20 cellular contexts compared by ENCODE assay signal in the genomic region with DNA sequence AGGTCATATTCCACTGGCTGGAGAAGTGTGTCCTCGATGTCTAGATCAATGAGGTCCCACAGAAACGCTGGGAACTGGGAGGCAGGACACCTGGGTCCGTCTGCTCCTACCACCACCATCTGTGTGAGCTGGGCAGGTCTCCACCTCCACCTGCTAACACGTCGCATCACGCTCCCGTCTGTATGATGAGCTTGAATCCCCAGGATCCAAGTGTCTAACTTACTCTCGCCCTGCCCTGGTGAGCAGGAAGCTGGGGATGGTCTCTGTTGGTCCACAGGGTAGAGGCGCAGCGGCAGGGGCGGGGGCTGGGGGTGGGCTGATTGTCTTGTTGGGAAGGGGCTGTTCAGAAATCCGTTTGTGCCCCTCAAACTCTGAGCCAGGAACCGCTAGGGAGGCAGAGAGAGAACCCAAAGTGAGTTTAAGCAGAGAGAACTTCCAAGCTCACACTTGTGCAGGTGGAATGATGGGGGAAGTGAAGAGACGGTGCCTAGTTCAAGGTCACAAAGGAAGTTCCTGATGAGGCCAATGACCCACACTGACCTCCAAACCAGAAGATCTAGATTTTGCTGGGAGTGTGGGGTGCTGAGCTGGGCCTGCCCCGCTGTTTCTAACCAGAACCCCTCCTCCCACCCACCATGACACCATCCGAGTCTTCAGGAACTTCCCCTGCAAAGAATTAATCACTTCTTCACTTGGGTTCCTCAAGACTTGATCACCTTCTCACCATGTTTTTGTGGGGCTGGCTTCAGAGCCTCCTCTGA. TPM values are rescaled to one million over a fixed set of nuclear protein-coding genes. Genes with fewer than 3 reads are reported as not detected.
DNase-seq lines count a peak whose midpoint lies in the region; ATAC-seq and TF ChIP-seq lines count a peak whose summit lies in the region.
"Had no signal": no experiment of that assay in that cellular context is flagged by ENCODE, and none has a peak within 500 bp of the region (broad histone marks: within the 10 kb centered on the region; RNA-seq: fewer than 3 reads in every experiment).

No MANE protein-coding gene starts in this region.

- peak overlapping the region; percentile 78 for H3K27ac Mint-ChIP-seq in activated CD4-positive, alpha-beta T cell treated with anti-CD3 and anti-CD28 coated beads, Interleukin-2, amount 10 ng/mL, durations not matched to agents 7 days and 5 days
- H3K27ac Mint-ChIP-seq in activated CD4-positive, alpha-beta memory T cell treated with anti-CD3 and anti-CD28 coated beads, Interleukin-2, amount 10 ng/mL, durations not matched to agents 7 days and 5 days, result peak overlapping the region; percentile 91
- H3K27ac Mint-ChIP-seq in progenitor cell of endocrine pancreas, result no peak overlapping the region

- no peak for TF ChIP-seq POLR2A in GM18505 (IDR thresholded peaks at IDR 0.05; ENCODE audit: borderline replicate concordance, extremely low read depth, insufficient read depth, insufficient read length)

- peaks cover 78% of the 10 kb centered on the region for H3K36me3 Mint-ChIP-seq in activated CD4-positive, alpha-beta T cell treated with anti-CD3 and anti-CD28 coated beads, Interleukin-2, amount 10 ng/mL, durations not matched to agents 7 days and 5 days (ENCODE audit: low read depth)
- peaks cover 77% of the 10 kb centered on the region for H3K36me3 Mint-ChIP-seq in activated CD4-positive, alpha-beta memory T cell treated with anti-CD3 and anti-CD28 coated beads, Interleukin-2, amount 10 ng/mL, durations not matched to agents 7 days and 5 days (ENCODE audit: low read depth)
- H3K36me3 Mint-ChIP-seq in progenitor cell of endocrine pancreas (ENCODE audit: insufficient read depth), result peaks cover 23% of the 10 kb centered on the region

- TF ChIP-seq CTCF in thoracic aorta (IDR thresholded peaks at IDR 0.05), result no peak
- no peak for TF ChIP-seq CTCF in brain microvascular endothelial cell (IDR thresholded peaks at IDR 0.05; ENCODE audit: low read depth, low read length, missing control alignments)
- TF ChIP-seq CTCF in progenitor cell of endocrine pancreas (IDR thresholded peaks at IDR 0.05; ENCODE audit: unreplicated experiment), result no peak

- H3K27me3 ChIP-seq in thoracic aorta (replicated peaks; ENCODE audit: insufficient read depth), result no peaks in the 10 kb centered on the region
- H3K27me3 ChIP-seq in brain microvascular endothelial cell (replicated peaks), result no peaks in the 10 kb centered on the region
- H3K27me3 ChIP-seq: foreskin keratinocyte, tibial nerve had no signal

- POLR2A ChIA-PET in activated CD4-positive, alpha-beta T cell treated with anti-CD3 and anti-CD28 coated beads, Interleukin-2, amount 10 ng/mL, durations not matched to agents 7 days and 5 days (lab: Charles Lee), result no interaction called here
- POLR2A ChIA-PET in activated CD4-positive, alpha-beta memory T cell treated with anti-CD3 and anti-CD28 coated beads, Interleukin-2, amount 10 ng/mL, durations not matched to agents 7 days and 5 days (lab: Charles Lee), result interaction anchor here (0.7 to 9.1 kb wide), 5 partner anchors 14 to 35 kb away, joined by 3 to 115 read pairs (median 7); a partner anchor contains a TSS

- H3K36me3 ChIP-seq in thoracic aorta (peaks cover 43% of the 10 kb centered on the region), brain microvascular endothelial cell (replicated peaks) (peaks cover 25% of the 10 kb centered on the region)

- H3K9me3 ChIP-seq in thoracic aorta, result no peaks in the 10 kb centered on the region
- H3K9me3 ChIP-seq: Caco-2, tibial nerve had no signal

- no peak overlapping the region for H3K4me3 Mint-ChIP-seq in activated CD4-positive, alpha-beta T cell treated with anti-CD3 and anti-CD28 coated beads, Interleukin-2, amount 10 ng/mL, durations not matched to agents 7 days and 5 days
- H3K4me3 Mint-ChIP-seq in activated CD4-positive, alpha-beta memory T cell treated with anti-CD3 and anti-CD28 coated beads, Interleukin-2, amount 10 ng/mL, durations not matched to agents 7 days and 5 days, result no peak overlapping the region
- H3K4me3 Mint-ChIP-seq in progenitor cell of endocrine pancreas (ENCODE audit: low read depth), result no peak overlapping the region

- H3K27me3 Mint-ChIP-seq in activated CD4-positive, alpha-beta T cell treated with anti-CD3 and anti-CD28 coated beads, Interleukin-2, amount 10 ng/mL, durations not matched to agents 7 days and 5 days, result no peaks in the 10 kb centered on the region
- H3K27me3 Mint-ChIP-seq in activated CD4-positive, alpha-beta memory T cell treated with anti-CD3 and anti-CD28 coated beads, Interleukin-2, amount 10 ng/mL, durations not matched to agents 7 days and 5 days, result no peaks in the 10 kb centered on the region
- no peaks in the 10 kb centered on the region for H3K27me3 Mint-ChIP-seq in progenitor cell of endocrine pancreas

- H3K4me1 ChIP-seq in thoracic aorta (ENCODE audit: control insufficient read depth in 1 of 2, low read depth in 2 of 2), result peaks cover 10 to 30% of the 10 kb centered on the region in 2 donors
- H3K4me1 ChIP-seq: foreskin keratinocyte had no signal

- H3K9me3 Mint-ChIP-seq in activated CD4-positive, alpha-beta T cell treated with anti-CD3 and anti-CD28 coated beads, Interleukin-2, amount 10 ng/mL, durations not matched to agents 7 days and 5 days, result no peaks in the 10 kb centered on the region
- no peaks in the 10 kb centered on the region for H3K9me3 Mint-ChIP-seq in activated CD4-positive, alpha-beta memory T cell treated with anti-CD3 and anti-CD28 coated beads, Interleukin-2, amount 10 ng/mL, durations not matched to agents 7 days and 5 days
- no peaks in the 10 kb centered on the region for H3K9me3 Mint-ChIP-seq in progenitor cell of endocrine pancreas (ENCODE audit: low read depth)

- no peak overlapping the region for H3K4me3 ChIP-seq in thoracic aorta
- no peak overlapping the region for H3K4me3 ChIP-seq in brain microvascular endothelial cell (ENCODE audit: low read depth, low read length)
- H3K4me3 ChIP-seq: smooth muscle cell, tibial nerve had no signal

- CTCF ChIA-PET in activated CD4-positive, alpha-beta T cell treated with anti-CD3 and anti-CD28 coated beads, Interleukin-2, amount 10 ng/mL, durations not matched to agents 7 days and 5 days (lab: Charles Lee), result interaction anchor here (0.7 to 1.6 kb wide), 3 partner anchors 11 to 17 kb away, joined by 3 to 5 read pairs (median 3); no protein-coding TSS in a partner anchor
- CTCF ChIA-PET in activated CD4-positive, alpha-beta memory T cell treated with anti-CD3 and anti-CD28 coated beads, Interleukin-2, amount 10 ng/mL, durations not matched to agents 7 days and 5 days (lab: Charles Lee), result interaction anchor here (1.4 kb wide), 1 partner anchor 11 kb away, joined by 4 read pairs; no protein-coding TSS in a partner anchor

- ATAC-seq in left lobe of liver (peak; percentile 39), thoracic aorta (ENCODE audit: insufficient number of reproducible peaks, low FRiP score, low read depth) (no peak), GM18505 (IDR thresholded peaks at IDR 0.05; ENCODE audit: unreplicated experiment) (no peak)
- ATAC-seq: activated CD4-positive, CD25-positive, alpha-beta regulatory T cell treated with anti-CD3 and anti-CD28 coated beads, Interleukin-2, amount 50 U/mL, for 24 hours; foreskin keratinocyte; Panc1 had no signal

- DNase-seq in activated CD4-positive, alpha-beta T cell treated with anti-CD3 and anti-CD28 coated beads, Interleukin-2, amount 10 ng/mL, durations not matched to agents 7 days and 5 days, result no peak
- DNase-seq in activated CD4-positive, alpha-beta T cell treated with anti-CD3 and anti-CD28 coated beads, Interleukin-2, amount 50 U/mL, for 48 hours, result no peak
- DNase-seq in activated CD4-positive, alpha-beta memory T cell treated with anti-CD3 and anti-CD28 coated beads, Interleukin-2, amount 10 ng/mL, durations not matched to agents 7 days and 5 days, result no peak
- DNase-seq in left lobe of liver (ENCODE audit: low spot score) (no peak), thoracic aorta (ENCODE audit: low spot score) (no peak), brain microvascular endothelial cell (no peak), progenitor cell of endocrine pancreas (ENCODE audit: low spot score, unreplicated experiment) (no peak)
- DNase-seq: Caco-2, foreskin keratinocyte, mesendoderm, NCI-H2081, NCI-H526, SW 1271 had no signal

- H3K27ac ChIP-seq in thoracic aorta, result peak overlapping the region; percentile 30 to 66
- no peak overlapping the region for H3K27ac ChIP-seq in brain microvascular endothelial cell
- H3K27ac ChIP-seq: foreskin keratinocyte had no signal

- in situ Hi-C loops in brain microvascular endothelial cell (cut with HindIII; ENCODE audit: low pct_ligation_motif_present, low sequenced_read_pairs), result no loop called here

- peaks cover 46% of the 10 kb centered on the region for H3K4me1 Mint-ChIP-seq in activated CD4-positive, alpha-beta T cell treated with anti-CD3 and anti-CD28 coated beads, Interleukin-2, amount 10 ng/mL, durations not matched to agents 7 days and 5 days
- peaks cover 50% of the 10 kb centered on the region for H3K4me1 Mint-ChIP-seq in activated CD4-positive, alpha-beta memory T cell treated with anti-CD3 and anti-CD28 coated beads, Interleukin-2, amount 10 ng/mL, durations not matched to agents 7 days and 5 days
- peaks cover 6% of the 10 kb centered on the region for H3K4me1 Mint-ChIP-seq in progenitor cell of endocrine pancreas (ENCODE audit: low read depth)

RNA-seq across cellular contexts. Expression of a gene that starts 21.1 kb away (rescaled TPM):
- not detected for total RNA-seq in activated CD4-positive, alpha-beta T cell treated with anti-CD3 and anti-CD28 coated beads, Interleukin-2, amount 10 ng/mL, durations not matched to agents 7 days and 5 days
- total RNA-seq in activated CD4-positive, alpha-beta memory T cell treated with anti-CD3 and anti-CD28 coated beads, Interleukin-2, amount 10 ng/mL, durations not matched to agents 7 days and 5 days, result not detected
- total RNA-seq in left lobe of liver, result 4,103 TPM
- not detected for total RNA-seq in thoracic aorta
- 3.2 and 5.4 TPM in 2 replicates for total RNA-seq in progenitor cell of endocrine pancreas
- total RNA-seq: bronchial epithelial cell, foreskin keratinocyte, osteoblast, smooth muscle cell, tibial nerve had no signal

RNA-seq across cellular contexts. Expression of a gene that starts 27.9 kb away (rescaled TPM):
- not detected for total RNA-seq in activated CD4-positive, alpha-beta T cell treated with anti-CD3 and anti-CD28 coated beads, Interleukin-2, amount 10 ng/mL, durations not matched to agents 7 days and 5 days
- total RNA-seq in activated CD4-positive, alpha-beta memory T cell treated with anti-CD3 and anti-CD28 coated beads, Interleukin-2, amount 10 ng/mL, durations not matched to agents 7 days and 5 days, result not detected
- total RNA-seq in left lobe of liver, result 19,737 TPM
- not detected for total RNA-seq in thoracic aorta
- 9.3 and 10.8 TPM in 2 replicates for total RNA-seq in progenitor cell of endocrine pancreas
- total RNA-seq: bronchial epithelial cell, foreskin keratinocyte, osteoblast, smooth muscle cell, tibial nerve had no signal

RNA-seq across cellular contexts. Expression of a gene that starts 37.0 kb away (rescaled TPM):
- total RNA-seq in activated CD4-positive, alpha-beta T cell treated with anti-CD3 and anti-CD28 coated beads, Interleukin-2, amount 10 ng/mL, durations not matched to agents 7 days and 5 days, result 100 to 1,000 TPM; 300 to 364 TPM
- 100 to 1,000 TPM; 350 to 355 TPM for total RNA-seq in activated CD4-positive, alpha-beta memory T cell treated with anti-CD3 and anti-CD28 coated beads, Interleukin-2, amount 10 ng/mL, durations not matched to agents 7 days and 5 days
- total RNA-seq in left lobe of liver, result 7.3 TPM
- 10 to 100 TPM; 34.8 to 68.5 TPM for total RNA-seq in thoracic aorta
- 19.3 and 24.6 TPM in 2 replicates for total RNA-seq in progenitor cell of endocrine pancreas

Comparison
In these comparisons a context has a peak if more than half of its experiments do, and no peak if none do; other contexts are left out.
1. RNA of a gene that starts 21.1 kb away (total RNA-seq): 4,103 TPM in left lobe of liver (single experiment); 3.2 to 5.4 TPM in progenitor cell of endocrine pancreas, not detected in activated CD4-positive, alpha-beta T cell treated with anti-CD3 and anti-CD28 coated beads, Interleukin-2, amount 10 ng/mL, durations not matched to agents 7 days and 5 days, not detected in activated CD4-positive, alpha-beta memory T cell treated with anti-CD3 and anti-CD28 coated beads, Interleukin-2, amount 10 ng/mL, durations not matched to agents 7 days and 5 days and not detected in thoracic aorta; every median in the first group is over 100 times any median in the second.
2. RNA of a gene that starts 27.9 kb away (total RNA-seq): 19,737 TPM in left lobe of liver (single experiment); 9.3 to 10.8 TPM in progenitor cell of endocrine pancreas, not detected in activated CD4-positive, alpha-beta T cell treated with anti-CD3 and anti-CD28 coated beads, Interleukin-2, amount 10 ng/mL, durations not matched to agents 7 days and 5 days, not detected in activated CD4-positive, alpha-beta memory T cell treated with anti-CD3 and anti-CD28 coated beads, Interleukin-2, amount 10 ng/mL, durations not matched to agents 7 days and 5 days and not detected in thoracic aorta; every median in the first group is over 1,000 times any median in the second.
3. RNA of a gene that starts 37.0 kb away (total RNA-seq): 300 to 364 TPM in activated CD4-positive, alpha-beta T cell treated with anti-CD3 and anti-CD28 coated beads, Interleukin-2, amount 10 ng/mL, durations not matched to agents 7 days and 5 days and 350 to 355 TPM in activated CD4-positive, alpha-beta memory T cell treated with anti-CD3 and anti-CD28 coated beads, Interleukin-2, amount 10 ng/mL, durations not matched to agents 7 days and 5 days; 34.8 to 68.5 TPM in thoracic aorta, 19.3 to 24.6 TPM in progenitor cell of endocrine pancreas and 7.3 TPM in left lobe of liver (single experiment); every median in the first group is over 4 times any median in the second.